7 cellular contexts compared by ENCODE assay signal in genomic region chr1:203126151-203126865, GRCh38. TPM values are rescaled to one million over a fixed set of nuclear protein-coding genes. Genes with fewer than 3 reads are reported as not detected.
DNase-seq lines count a peak whose midpoint lies in the region; ATAC-seq and TF ChIP-seq lines count a peak whose summit lies in the region.

No MANE protein-coding gene starts in this region.

- no TSS peak for BruUV-seq in PC-3 (replicated peaks; lab: Mats Ljungman, UMichigan)

- H3K9ac ChIP-seq in GM23248 (no peak overlapping the region), PC-3 (ENCODE audit: low read length) (no peak overlapping the region)

- no peaks in the 10 kb centered on the region for H3K36me3 ChIP-seq in GM23248 (ENCODE audit: low read depth)
- H3K36me3 ChIP-seq in PC-3 (ENCODE audit: low read depth, low read length): no peaks in the 10 kb centered on the region

- H2AFZ ChIP-seq in GM23248 (peak overlapping the region; percentile 86), PC-3 (ENCODE audit: low read length) (no peak overlapping the region)

- POLR2A ChIA-PET in PC-3 (lab: Charles Lee; ENCODE audit: unreplicated experiment): no interaction called here
- POLR2A ChIA-PET in activated CD8-positive, alpha-beta T cell treated with anti-CD3 and anti-CD28 coated beads, Interleukin-2, amount 10 ng/mL, durations not matched to agents 7 days and 5 days (lab: Charles Lee): no interaction called here

- H3K4me3 ChIP-seq in GM23248: no peak overlapping the region; the same call in 1 of the 2 replicates
- no peak overlapping the region for H3K4me3 ChIP-seq in PC-3 (ENCODE audit: low read length)
- H3K4me3 ChIP-seq in fibroblast of mammary gland (ENCODE audit: control insufficient read depth, low read depth, low read length): no peak overlapping the region
- H3K4me3 ChIP-seq in retinal pigment epithelial cell (ENCODE audit: low read length): no peak overlapping the region

- H3K27ac Mint-ChIP-seq in activated CD8-positive, alpha-beta T cell treated with anti-CD3 and anti-CD28 coated beads, Interleukin-2, amount 10 ng/mL, durations not matched to agents 7 days and 5 days: no peak overlapping the region

- WGBS in GM23248 (ENCODE audit: low coverage in 1 of 2, low lambda C conversion rate in 2 of 2, missing lambda C conversion rate in 2 of 2), 2 experiments: 22 to 26% methylated on average over 8 of the region's 8 CpGs

- intact Hi-C loops in PC-3 (cut with micrococcal nuclease): loop anchor here (5.0 kb wide), 1 partner anchor 89 kb away; no protein-coding TSS in a partner anchor

- H3K27me3 Mint-ChIP-seq in activated CD8-positive, alpha-beta T cell treated with anti-CD3 and anti-CD28 coated beads, Interleukin-2, amount 10 ng/mL, durations not matched to agents 7 days and 5 days (ENCODE audit: low read depth): peaks cover 61% of the 10 kb centered on the region

- peaks cover 7% of the 10 kb centered on the region; the same call in 1 of the 2 replicates for H3F3A ChIP-seq in GM23248 (ENCODE audit: insufficient read depth)
- H3F3A ChIP-seq in PC-3 (ENCODE audit: low read length, unreplicated experiment): no peaks in the 10 kb centered on the region

- peaks cover 16% of the 10 kb centered on the region for H3K4me1 ChIP-seq in GM23248 (ENCODE audit: insufficient read depth)
- no peaks in the 10 kb centered on the region for H3K4me1 ChIP-seq in PC-3 (ENCODE audit: insufficient read depth, low read length)

- DNase-seq in GM23248: peak; percentile 48
- DNase-seq in PC-3: peak; percentile 40
- peak; percentile 15 for DNase-seq in fibroblast of mammary gland (ENCODE audit: low read depth)
- DNase-seq in retinal pigment epithelial cell (ENCODE audit: low read depth): no peak
- no peak for DNase-seq in activated CD8-positive, alpha-beta T cell treated with anti-CD3 and anti-CD28 coated beads, Interleukin-2, amount 10 ng/mL, durations not matched to agents 7 days and 5 days
- no peak for DNase-seq in NCI-H345 treated with DMSO at 0.1 percent for 48 hours (lab: John Stamatoyannopoulos, UW; ENCODE audit: unreplicated experiment)
- no peak for DNase-seq in stimulated activated naive CD4-positive, alpha-beta T cell treated with Interleukin-2 at 50 U/mL for 16 hours (lab: John Stamatoyannopoulos, UW)

- H3K36me3 Mint-ChIP-seq in activated CD8-positive, alpha-beta T cell treated with anti-CD3 and anti-CD28 coated beads, Interleukin-2, amount 10 ng/mL, durations not matched to agents 7 days and 5 days (ENCODE audit: low read depth): no peaks in the 10 kb centered on the region

- H3K79me2 ChIP-seq in GM23248 (ENCODE audit: insufficient read depth): no peaks in the 10 kb centered on the region
- no peaks in the 10 kb centered on the region for H3K79me2 ChIP-seq in PC-3 (ENCODE audit: low read length)

- CTCF ChIA-PET in PC-3 (lab: Charles Lee): interaction anchor here (0.5 to 0.8 kb wide), 4 partner anchors 9 to 90 kb away, joined by 3 read pairs; no protein-coding TSS in a partner anchor
- CTCF ChIA-PET in activated CD8-positive, alpha-beta T cell treated with anti-CD3 and anti-CD28 coated beads, Interleukin-2, amount 10 ng/mL, durations not matched to agents 7 days and 5 days (lab: Charles Lee): no interaction called here

- no peaks in the 10 kb centered on the region for H4K20me1 ChIP-seq in GM23248 (ENCODE audit: insufficient read depth)
- no peaks in the 10 kb centered on the region for H4K20me1 ChIP-seq in PC-3 (ENCODE audit: low read length)

- H3K27ac ChIP-seq in GM23248 (no peak overlapping the region), PC-3 (ENCODE audit: low read length) (no peak overlapping the region)

- H3K4me1 Mint-ChIP-seq in activated CD8-positive, alpha-beta T cell treated with anti-CD3 and anti-CD28 coated beads, Interleukin-2, amount 10 ng/mL, durations not matched to agents 7 days and 5 days (ENCODE audit: low read depth): peaks cover 22% of the 10 kb centered on the region

- H3K4me3 Mint-ChIP-seq in activated CD8-positive, alpha-beta T cell treated with anti-CD3 and anti-CD28 coated beads, Interleukin-2, amount 10 ng/mL, durations not matched to agents 7 days and 5 days: no peak overlapping the region

- peak; percentile 35; the same call in 1 of the 2 replicates for ATAC-seq in PC-3
- no peak for ATAC-seq in activated CD8-positive, alpha-beta T cell treated with anti-CD3 and anti-CD28 coated beads, Interleukin-2, amount 10 ng/mL, durations not matched to agents 7 days and 5 days

- no peaks in the 10 kb centered on the region for H3K9me3 ChIP-seq in GM23248 (ENCODE audit: low read depth)
- no peaks in the 10 kb centered on the region for H3K9me3 ChIP-seq in PC-3 (ENCODE audit: low read length)

- H3K9me2 ChIP-seq in GM23248 (ENCODE audit: insufficient read depth): no peaks in the 10 kb centered on the region
- no peaks in the 10 kb centered on the region for H3K9me2 ChIP-seq in PC-3 (replicated peaks; ENCODE audit: low read length)

- peaks cover 7% of the 10 kb centered on the region; the same call in 1 of the 2 replicates for H3K27me3 ChIP-seq in GM23248 (replicated peaks; ENCODE audit: insufficient read depth)
- peaks cover 53% of the 10 kb centered on the region for H3K27me3 ChIP-seq in PC-3 (ENCODE audit: low read length)

- in situ Hi-C loops in GM23248 (cut with MboI): no loop called here

- TF ChIP-seq CTCF in PC-3 (conservative IDR thresholded peaks at IDR 0.05; ENCODE audit: low read depth, low read length): peak; percentile 62
- peak; percentile 53 for TF ChIP-seq CTCF in fibroblast of mammary gland (conservative IDR thresholded peaks at IDR 0.05; ENCODE audit: control insufficient read depth, insufficient read depth, low read depth, low read length)
- TF ChIP-seq CTCF in retinal pigment epithelial cell (conservative IDR thresholded peaks at IDR 0.05; ENCODE audit: low read depth, low read length): peak; percentile 69

- no peaks in the 10 kb centered on the region for H3K9me3 Mint-ChIP-seq in activated CD8-positive, alpha-beta T cell treated with anti-CD3 and anti-CD28 coated beads, Interleukin-2, amount 10 ng/mL, durations not matched to agents 7 days and 5 days (ENCODE audit: insufficient read depth)

- peak overlapping the region; percentile 88 for H3K4me2 ChIP-seq in GM23248 (ENCODE audit: unreplicated experiment)
- H3K4me2 ChIP-seq in PC-3 (ENCODE audit: low read length): no peak overlapping the region

RNA-seq across cellular contexts. Expression of gene ADORA1, which starts 1.2 kb away (rescaled TPM):
- total RNA-seq in GM23248 (2014; rRNA removed; shearing (Covaris generic)): 0.89 and 5.8 TPM in 2 replicates
- polyA plus RNA-seq in GM23248 (2016; fragmentation: Nextera tagmentation; extraction: Ambion mirVana): 2.2 and 3.3 TPM in 2 replicates
- 1.4 and 3.9 TPM in 2 replicates for total RNA-seq in PC-3 (2014; rRNA removed)
- total RNA-seq in activated CD8-positive, alpha-beta T cell treated with anti-CD3 and anti-CD28 coated beads, Interleukin-2, amount 10 ng/mL, durations not matched to agents 7 days and 5 days: not detected

RNA-seq across cellular contexts. Expression of gene MYOG, which starts 40.5 kb away (rescaled TPM):
- total RNA-seq in GM23248 (2014; rRNA removed; shearing (Covaris generic)): not detected in 2 replicates
- not detected in 2 replicates for polyA plus RNA-seq in GM23248 (2016; fragmentation: Nextera tagmentation; extraction: Ambion mirVana)
- total RNA-seq in PC-3 (2014; rRNA removed): not detected in 2 replicates
- not detected for total RNA-seq in activated CD8-positive, alpha-beta T cell treated with anti-CD3 and anti-CD28 coated beads, Interleukin-2, amount 10 ng/mL, durations not matched to agents 7 days and 5 days

RNA-seq across cellular contexts. Expression of gene MYBPH, which starts 49.3 kb away (rescaled TPM):
- total RNA-seq in GM23248 (2014; rRNA removed; shearing (Covaris generic)): 0.11 and 1.4 TPM in 2 replicates
- polyA plus RNA-seq in GM23248 (2016; fragmentation: Nextera tagmentation; extraction: Ambion mirVana): 0.34 and 0.89 TPM in 2 replicates
- total RNA-seq in PC-3 (2014; rRNA removed): not detected in 2 replicates
- not detected for total RNA-seq in activated CD8-positive, alpha-beta T cell treated with anti-CD3 and anti-CD28 coated beads, Interleukin-2, amount 10 ng/mL, durations not matched to agents 7 days and 5 days

Comparison
In these comparisons a context has a peak if more than half of its experiments do, and no peak if none do; other contexts are left out.
1. DNase-seq: peak in GM23248 (single experiment), PC-3 (single experiment) and fibroblast of mammary gland (single experiment); none in retinal pigment epithelial cell (single experiment), activated CD8-positive, alpha-beta T cell treated with anti-CD3 and anti-CD28 coated beads, Interleukin-2, amount 10 ng/mL, durations not matched to agents 7 days and 5 days (single experiment), NCI-H345 treated with DMSO at 0.1 percent for 48 hours (single experiment) and stimulated activated naive CD4-positive, alpha-beta T cell treated with Interleukin-2 at 50 U/mL for 16 hours (single experiment).
2. Peak in every context shown above with its lines, with median percentiles within 50 percentile points of each other: CTCF ChIP-seq.